Comparison of ENCODE assay signal across 17 cellular contexts in genomic region chr9:135080286-135081263, GRCh38. TPM values are rescaled to one million over a fixed set of nuclear protein-coding genes. Genes with fewer than 3 reads are reported as not detected.
DNase-seq lines count a peak whose midpoint lies in the region; ATAC-seq and TF ChIP-seq lines count a peak whose summit lies in the region.
"Had no signal": no experiment of that assay in that cellular context is flagged by ENCODE, and none has a peak within 500 bp of the region (broad histone marks: within the 10 kb centered on the region; RNA-seq: fewer than 3 reads in every experiment).

No MANE protein-coding gene starts in this region.

- CTCF ChIA-PET in activated CD8-positive, alpha-beta memory T cell treated with anti-CD3 and anti-CD28 coated beads, Interleukin-2, amount 10 ng/mL, durations not matched to agents 7 days and 5 days (lab: Charles Lee): no interaction called here

- no peak overlapping the region for H3K4me3 Mint-ChIP-seq in activated CD8-positive, alpha-beta memory T cell treated with anti-CD3 and anti-CD28 coated beads, Interleukin-2, amount 10 ng/mL, durations not matched to agents 7 days and 5 days
- H3K4me3 Mint-ChIP-seq in activated naive CD8-positive, alpha-beta T cell treated with anti-CD3 and anti-CD28 coated beads for 36 hours: no peak overlapping the region
- no peak overlapping the region for H3K4me3 Mint-ChIP-seq in nephron progenitor cell
- H3K4me3 Mint-ChIP-seq: CD14-positive monocyte had no signal

- no peaks in the 10 kb centered on the region for H3K4me1 Mint-ChIP-seq in activated CD8-positive, alpha-beta memory T cell treated with anti-CD3 and anti-CD28 coated beads, Interleukin-2, amount 10 ng/mL, durations not matched to agents 7 days and 5 days
- H3K4me1 Mint-ChIP-seq in activated naive CD8-positive, alpha-beta T cell treated with anti-CD3 and anti-CD28 coated beads for 36 hours: no peaks in the 10 kb centered on the region
- no peaks in the 10 kb centered on the region for H3K4me1 Mint-ChIP-seq in nephron progenitor cell

- H3K27ac ChIP-seq in skeletal muscle tissue (ENCODE audit: low read depth, low read length): no peak overlapping the region
- H3K27ac ChIP-seq: A549, GM23248 had no signal

- H3K4me3 ChIP-seq in skeletal muscle tissue (ENCODE audit: low read length in 3 of 3): peak overlapping the region in 2 of 3 donors; percentile 14 to 61
- H3K4me3 ChIP-seq: A549, GM12878, GM23248 had no signal

- no peaks in the 10 kb centered on the region for H3K9me3 ChIP-seq in skeletal muscle tissue (ENCODE audit: control insufficient read depth in 3 of 3, low read length in 3 of 3)
- H3K9me3 ChIP-seq: A549, Caco-2 had no signal

- DNase-seq in activated CD8-positive, alpha-beta memory T cell treated with anti-CD3 and anti-CD28 coated beads, Interleukin-2, amount 50 U/mL, for 4 hours: peak; percentile 3
- DNase-seq in activated CD8-positive, alpha-beta memory T cell treated with anti-CD3 and anti-CD28 coated beads, Interleukin-2, amount 10 ng/mL, durations not matched to agents 7 days and 5 days: no peak
- peak; percentile 60 for DNase-seq in RPMI8226
- peak; percentile 0 to 7 for DNase-seq in left colon
- DNase-seq in DMS53 treated with DMSO at 0.1 percent for 48 hours (lab: John Stamatoyannopoulos, UW; ENCODE audit: unreplicated experiment): no peak
- DNase-seq in activated naive CD8-positive, alpha-beta T cell treated with anti-CD3 and anti-CD28 coated beads for 36 hours: no peak
- no peak for DNase-seq in nephron progenitor cell
- DNase-seq: DMS79, GM23248, NCI-H1436 treated with DMSO at 0.1 percent for 48 hours, NCI-H748 treated with DMSO at 0.1 percent for 48 hours, SHP77 had no signal

- intact Hi-C loops in left colon (cut with DNase I, micrococcal nuclease): loop anchor here in 1 of 2 donors (5.0 kb wide), 1 partner anchor 332 kb away; no protein-coding TSS in a partner anchor

- peaks cover 9 to 30% (median 17%) of the 10 kb centered on the region in 3 donors for H3K27me3 ChIP-seq in skeletal muscle tissue (ENCODE audit: control insufficient read depth in 3 of 3, insufficient read depth in 3 of 3, low read length in 3 of 3)

- TF ChIP-seq CTCF in nephron progenitor cell (IDR thresholded peaks at IDR 0.05): no peak

- peaks cover 15% of the 10 kb centered on the region for H3K27me3 Mint-ChIP-seq in activated CD8-positive, alpha-beta memory T cell treated with anti-CD3 and anti-CD28 coated beads, Interleukin-2, amount 10 ng/mL, durations not matched to agents 7 days and 5 days
- peaks cover 44% of the 10 kb centered on the region for H3K27me3 Mint-ChIP-seq in activated naive CD8-positive, alpha-beta T cell treated with anti-CD3 and anti-CD28 coated beads for 36 hours
- peaks cover 65% of the 10 kb centered on the region for H3K27me3 Mint-ChIP-seq in nephron progenitor cell (ENCODE audit: low read depth, poor library complexity)

- no peaks in the 10 kb centered on the region for H3K9me3 Mint-ChIP-seq in activated CD8-positive, alpha-beta memory T cell treated with anti-CD3 and anti-CD28 coated beads, Interleukin-2, amount 10 ng/mL, durations not matched to agents 7 days and 5 days (ENCODE audit: low read depth)
- no peaks in the 10 kb centered on the region for H3K9me3 Mint-ChIP-seq in activated naive CD8-positive, alpha-beta T cell treated with anti-CD3 and anti-CD28 coated beads for 36 hours
- no peaks in the 10 kb centered on the region for H3K9me3 Mint-ChIP-seq in nephron progenitor cell

- H3K4me1 ChIP-seq in skeletal muscle tissue (ENCODE audit: control insufficient read depth in 3 of 3, insufficient read depth in 3 of 3, low read length in 3 of 3): peaks cover 17 to 40% (median 36%) of the 10 kb centered on the region in 3 donors
- H3K4me1 ChIP-seq: A549, Caco-2 had no signal

- no peaks in the 10 kb centered on the region for H3K36me3 ChIP-seq in skeletal muscle tissue (ENCODE audit: control insufficient read depth in 3 of 3, insufficient read depth in 3 of 3, low read length in 3 of 3)

- no peaks in the 10 kb centered on the region for H3K36me3 Mint-ChIP-seq in activated CD8-positive, alpha-beta memory T cell treated with anti-CD3 and anti-CD28 coated beads, Interleukin-2, amount 10 ng/mL, durations not matched to agents 7 days and 5 days
- no peaks in the 10 kb centered on the region for H3K36me3 Mint-ChIP-seq in activated naive CD8-positive, alpha-beta T cell treated with anti-CD3 and anti-CD28 coated beads for 36 hours
- H3K36me3 Mint-ChIP-seq in nephron progenitor cell (ENCODE audit: low read depth): no peaks in the 10 kb centered on the region
- H3K36me3 Mint-ChIP-seq: CD14-positive monocyte had no signal

- ATAC-seq in activated CD8-positive, alpha-beta memory T cell treated with anti-CD3 and anti-CD28 coated beads, Interleukin-2, amount 10 ng/mL, durations not matched to agents 7 days and 5 days: no peak
- ATAC-seq in left colon: no peak
- ATAC-seq: A549, GM12878 had no signal

- peak overlapping the region in 1 of 3 donors; percentile 60 for H3K9ac ChIP-seq in skeletal muscle tissue (ENCODE audit: low read depth in 1 of 3, low read length in 3 of 3)
- H3K9ac ChIP-seq: GM23248 had no signal

- no peak overlapping the region for H3K27ac Mint-ChIP-seq in activated CD8-positive, alpha-beta memory T cell treated with anti-CD3 and anti-CD28 coated beads, Interleukin-2, amount 10 ng/mL, durations not matched to agents 7 days and 5 days
- no peak overlapping the region for H3K27ac Mint-ChIP-seq in activated naive CD8-positive, alpha-beta T cell treated with anti-CD3 and anti-CD28 coated beads for 36 hours
- H3K27ac Mint-ChIP-seq in nephron progenitor cell: no peak overlapping the region
- H3K27ac Mint-ChIP-seq: CD14-positive monocyte had no signal

RNA-seq across cellular contexts. Expression of gene OLFM1, which starts 6.9 kb away (rescaled TPM):
- under 1 TPM in 1 of 2 experiments, not detected in 1; 0.30 TPM for total RNA-seq in activated CD8-positive, alpha-beta memory T cell treated with anti-CD3 and anti-CD28 coated beads, Interleukin-2, amount 10 ng/mL, durations not matched to agents 7 days and 5 days
- total RNA-seq in left colon: 1 to 10 TPM; 6.0 to 7.8 TPM
- 2.6 TPM for total RNA-seq in skeletal muscle tissue
- total RNA-seq in activated naive CD8-positive, alpha-beta T cell treated with anti-CD3 and anti-CD28 coated beads for 36 hours: not detected
- total RNA-seq: Caco-2, GM12878 had no signal

Comparison
In these comparisons a context has a peak if more than half of its experiments do, and no peak if none do; other contexts are left out.
1. DNase-seq: peak in activated CD8-positive, alpha-beta memory T cell treated with anti-CD3 and anti-CD28 coated beads, Interleukin-2, amount 50 U/mL, for 4 hours (single experiment), RPMI8226 (single experiment) and left colon (2 of 2); none in activated CD8-positive, alpha-beta memory T cell treated with anti-CD3 and anti-CD28 coated beads, Interleukin-2, amount 10 ng/mL, durations not matched to agents 7 days and 5 days (single experiment), DMS53 treated with DMSO at 0.1 percent for 48 hours (single experiment), activated naive CD8-positive, alpha-beta T cell treated with anti-CD3 and anti-CD28 coated beads for 36 hours (single experiment) and nephron progenitor cell (single experiment).